In the genomic region with DNA sequence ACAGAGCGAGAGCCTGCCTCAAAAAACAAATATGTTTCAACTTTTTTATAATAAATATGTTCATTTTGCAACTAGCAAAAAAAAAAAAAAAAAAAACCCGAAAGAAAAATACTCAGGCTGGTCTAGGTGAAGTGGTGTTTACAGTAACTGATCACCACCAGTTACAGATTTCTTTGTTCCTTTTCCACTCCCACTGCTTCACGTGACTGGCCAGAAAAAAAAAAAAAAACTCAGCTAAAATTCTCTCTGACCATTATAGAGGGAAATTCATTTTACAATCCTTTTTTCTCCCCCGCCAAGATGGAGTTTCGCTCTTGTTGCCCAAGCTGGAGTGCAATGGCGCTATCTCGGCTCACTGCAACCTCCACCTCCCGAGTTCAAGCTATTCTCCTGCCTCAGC, we compare ENCODE assay signal across 28 cellular contexts. TPM values are rescaled to one million over a fixed set of nuclear protein-coding genes. Genes with fewer than 3 reads are reported as not detected.
DNase-seq lines count a peak whose midpoint lies in the region; ATAC-seq and TF ChIP-seq lines count a peak whose summit lies in the region.
"Had no signal": no experiment of that assay in that cellular context is flagged by ENCODE, and none has a peak within 500 bp of the region (broad histone marks: within the 10 kb centered on the region; RNA-seq: fewer than 3 reads in every experiment).

No MANE protein-coding gene starts in this region.

- H3K4me1 Mint-ChIP-seq in HFFc6 (ENCODE audit: low read depth) = peaks cover 25% of the 10 kb centered on the region

- no peaks in the 10 kb centered on the region for H3K36me3 Mint-ChIP-seq in HFFc6 (ENCODE audit: low read depth)
- H3K36me3 Mint-ChIP-seq: naive B cell had no signal

- H3K27me3 ChIP-seq in ascending aorta (no peaks in the 10 kb centered on the region), spleen (replicated peaks in 1 of 7) (no peaks in the 10 kb centered on the region)
- H3K27me3 ChIP-seq: hepatocyte, tibial nerve had no signal

- ATAC-seq in GM19395 (IDR thresholded peaks at IDR 0.05; ENCODE audit: unreplicated experiment) = no peak
- ATAC-seq: esophagus mucosa, Right ventricle myocardium inferior had no signal

- DNase-seq in NCI-H2227 (lab: John Stamatoyannopoulos, UW; ENCODE audit: unreplicated experiment) (peak; percentile 8), NCI-H2227 treated with DMSO at 0.1 percent for 48 hours (lab: John Stamatoyannopoulos, UW) (no peak), RWPE1 (ENCODE audit: low spot score) (no peak), ascending aorta (ENCODE audit: low spot score in 2 of 2) (no peak), spleen (no peak), NCI-H748 treated with DMSO at 0.1 percent for 48 hours (lab: John Stamatoyannopoulos, UW) (no peak), HFFc6 (no peak)
- DNase-seq: AML-193; COR-L47; effector memory CD4-positive, alpha-beta T cell; foreskin melanocyte; GF-D8; immature natural killer cell; KBM-7; mesendoderm; MM.1S; naive B cell; NCI-H1417 treated with DMSO at 0.1 percent for 48 hours; NCI-H446 treated with DMSO at 0.1 percent for 48 hours; occipital lobe; OCI-M1; T1000 had no signal

- H3K27ac ChIP-seq in RWPE1 (peak overlapping the region; percentile 58), ascending aorta (peak overlapping the region; percentile 19 to 78), spleen (peak overlapping the region in 6 of 8 donors; percentile 32 to 99 (median 98))
- H3K27ac ChIP-seq: hepatocyte had no signal

- POLR2A ChIA-PET in RWPE1 (lab: Yijun Ruan, JAX; ENCODE audit: low non-redundant PET) = no interaction called here

- no peaks in the 10 kb centered on the region for H3K9me3 Mint-ChIP-seq in HFFc6
- H3K9me3 Mint-ChIP-seq: immature natural killer cell, naive B cell had no signal

- no peak overlapping the region for H3K27ac Mint-ChIP-seq in HFFc6

- peaks cover 4 to 28% of the 10 kb centered on the region in 2 donors for H3K36me3 ChIP-seq in ascending aorta
- H3K36me3 ChIP-seq in spleen = peaks cover 0 to 53% (median 31%) of the 10 kb centered on the region in 6 donors

- H3K4me3 Mint-ChIP-seq in HFFc6 = no peak overlapping the region
- H3K4me3 Mint-ChIP-seq: immature natural killer cell had no signal

- no peak for TF ChIP-seq POLR2A in spleen (IDR thresholded peaks at IDR 0.05)

- peaks cover 2% of the 10 kb centered on the region for H3K27me3 Mint-ChIP-seq in HFFc6 (ENCODE audit: insufficient read depth)
- H3K27me3 Mint-ChIP-seq: naive B cell had no signal

- no peak overlapping the region for H3K4me3 ChIP-seq in ascending aorta
- no peak overlapping the region for H3K4me3 ChIP-seq in spleen
- H3K4me3 ChIP-seq: hepatocyte, smooth muscle cell, tibial nerve had no signal

- peaks cover 5 to 54% of the 10 kb centered on the region in 2 donors for H3K4me1 ChIP-seq in ascending aorta
- peaks cover 57 to 92% (median 83%) of the 10 kb centered on the region in 6 donors for H3K4me1 ChIP-seq in spleen

- intact Hi-C loops in ascending aorta (cut with DNase I) (no loop called here), spleen (cut with DNase I; ENCODE audit: low total_unique reads) (no loop called here)

- WGBS in spleen, 5 donors = 78 to 90% (median 85%) methylated on average over 8 of the region's 8 CpGs

- CTCF ChIA-PET in RWPE1 (lab: Yijun Ruan, JAX) = interaction anchor here (0.5 to 1.6 kb wide), 7 partner anchors 61 to 118 kb away, joined by 3 to 8 read pairs (median 3); no protein-coding TSS in a partner anchor

- TF ChIP-seq CTCF in RWPE1 (conservative IDR thresholded peaks at IDR 0.05; ENCODE audit: low read depth) (no peak), ascending aorta (IDR thresholded peaks at IDR 0.05) (no peak), spleen (IDR thresholded peaks at IDR 0.05 in 8 of 11, conservative IDR thresholded peaks at IDR 0.05 in 3 of 11) (no peak), HFFc6 (IDR thresholded peaks at IDR 0.05) (no peak)

- H3K9me3 ChIP-seq in ascending aorta = no peaks in the 10 kb centered on the region
- no peaks in the 10 kb centered on the region for H3K9me3 ChIP-seq in spleen
- H3K9me3 ChIP-seq: tibial nerve had no signal

RNA-seq across cellular contexts. Expression of gene ASCC1, which starts 4.6 kb away (rescaled TPM):
- total RNA-seq in ascending aorta = 5.5 TPM
- total RNA-seq in spleen = 10 to 100 TPM; 23.7 to 41.7 (median 37.9) TPM
- 10 to 100 TPM; 11.9 to 22.0 (median 18.4) TPM for polyA plus RNA-seq in spleen
- total RNA-seq in HFFc6 (2021; fragmentation: NEBNext Ultra II Directional; extraction: Animal tissue kit (Norgen Biotek cat#: 25700)) = 10 to 100 TPM; 21.0 to 29.6 (median 25.3) TPM

RNA-seq across cellular contexts. Expression of gene ANAPC16, which starts 4.8 kb away (rescaled TPM):
- 22.8 TPM for total RNA-seq in ascending aorta
- 100 to 1,000 TPM in 3 of 7 donors, 10 to 100 TPM in 4; 70.8 to 115 (median 97.2) TPM for total RNA-seq in spleen
- polyA plus RNA-seq in spleen = 100 to 1,000 TPM; 182 to 239 (median 224) TPM
- total RNA-seq in HFFc6 (2021; fragmentation: NEBNext Ultra II Directional; extraction: Animal tissue kit (Norgen Biotek cat#: 25700)) = 10 to 100 TPM; 40.4 to 46.0 (median 40.7) TPM

RNA-seq across cellular contexts. Expression of gene DDIT4, which starts 53.1 kb away (rescaled TPM):
- total RNA-seq in ascending aorta (394 TPM), spleen (100 to 1,000 TPM; 103 to 308 (median 249) TPM)
- polyA plus RNA-seq in spleen = 100 to 1,000 TPM in 2 of 3 donors, 10 to 100 TPM in 1; 99.3 to 247 (median 209) TPM
- total RNA-seq in HFFc6 (2021; fragmentation: NEBNext Ultra II Directional; extraction: Animal tissue kit (Norgen Biotek cat#: 25700)) = 10 to 100 TPM; 27.7 to 32.4 (median 30.0) TPM
